Comparison of ENCODE assay signal across 8 cellular contexts in genomic region chr16:56607675-56608042, GRCh38. TPM values are rescaled to one million over a fixed set of nuclear protein-coding genes. Genes with fewer than 3 reads are reported as not detected.
DNase-seq lines count a peak whose midpoint lies in the region; ATAC-seq and TF ChIP-seq lines count a peak whose summit lies in the region.

No MANE protein-coding gene starts in this region.

- H3K9me3 Mint-ChIP-seq in activated CD8-positive, alpha-beta memory T cell treated with anti-CD3 and anti-CD28 coated beads, Interleukin-2, amount 10 ng/mL, durations not matched to agents 7 days and 5 days (ENCODE audit: low read depth) = no peaks in the 10 kb centered on the region

- 6% methylated on average over 2 of the region's 2 CpGs for WGBS in right lobe of liver (ENCODE audit: insufficient coverage, low coverage, low lambda C conversion rate, missing lambda C conversion rate)

- intact Hi-C loops in right lobe of liver (cut with DNase I) (loop anchor here in 1 of 2 donors (10.0 kb wide), 1 partner anchor 87 kb away; no protein-coding TSS in a partner anchor), posterior cingulate gyrus (cut with DNase I) (loop anchor here (2.0 to 10.0 kb wide), 2 partner anchors 75 to 163 kb away; partner anchors contain the start of gene MT1X)

- ATAC-seq in activated CD8-positive, alpha-beta memory T cell treated with anti-CD3 and anti-CD28 coated beads, Interleukin-2, amount 10 ng/mL, durations not matched to agents 7 days and 5 days = no peak
- no peak for ATAC-seq in right lobe of liver
- ATAC-seq in thoracic aorta (ENCODE audit: insufficient number of reproducible peaks, low FRiP score, low read depth) = no peak

- H3K4me3 Mint-ChIP-seq in activated CD8-positive, alpha-beta memory T cell treated with anti-CD3 and anti-CD28 coated beads, Interleukin-2, amount 10 ng/mL, durations not matched to agents 7 days and 5 days = peak overlapping the region; percentile 60

- no peak for TF ChIP-seq POLR2A in right lobe of liver (IDR thresholded peaks at IDR 0.05)

- H3K4me1 ChIP-seq in right lobe of liver (peaks cover 0 to 35% (median 14%) of the 10 kb centered on the region in 4 donors), thoracic aorta (ENCODE audit: control insufficient read depth in 1 of 2, low read depth in 2 of 2) (peaks cover 29 to 47% of the 10 kb centered on the region in 2 donors)

- H3K36me3 ChIP-seq in right lobe of liver (no peaks in the 10 kb centered on the region), thoracic aorta (no peaks in the 10 kb centered on the region)

- H3K4me3 ChIP-seq in right lobe of liver (peak overlapping the region; percentile 40 to 84 (median 73)), thoracic aorta (peak overlapping the region; percentile 91)

- H3K9me3 ChIP-seq in right lobe of liver (no peaks in the 10 kb centered on the region), thoracic aorta (no peaks in the 10 kb centered on the region)

- CTCF ChIA-PET in activated CD8-positive, alpha-beta memory T cell treated with anti-CD3 and anti-CD28 coated beads, Interleukin-2, amount 10 ng/mL, durations not matched to agents 7 days and 5 days (lab: Charles Lee) = interaction anchor here (1.5 to 3.9 kb wide), 4 partner anchors 31 to 94 kb away, joined by 5 to 15 read pairs (median 8); no protein-coding TSS in a partner anchor

- H3K27ac Mint-ChIP-seq in activated CD8-positive, alpha-beta memory T cell treated with anti-CD3 and anti-CD28 coated beads, Interleukin-2, amount 10 ng/mL, durations not matched to agents 7 days and 5 days = peak overlapping the region; percentile 76

- no peaks in the 10 kb centered on the region for H3K36me3 Mint-ChIP-seq in activated CD8-positive, alpha-beta memory T cell treated with anti-CD3 and anti-CD28 coated beads, Interleukin-2, amount 10 ng/mL, durations not matched to agents 7 days and 5 days

- H3K27me3 ChIP-seq in right lobe of liver = no peaks in the 10 kb centered on the region
- no peaks in the 10 kb centered on the region for H3K27me3 ChIP-seq in thoracic aorta (replicated peaks; ENCODE audit: insufficient read depth)

- H3K27ac ChIP-seq in angular gyrus (ENCODE audit: low read depth, low read length) (peak overlapping the region; percentile 80), right lobe of liver (peak overlapping the region; percentile 65 to 95 (median 84)), thoracic aorta (peak overlapping the region; percentile 92 to 93)

- no peak for DNase-seq in activated CD8-positive, alpha-beta memory T cell treated with anti-CD3 and anti-CD28 coated beads, Interleukin-2, amount 10 ng/mL, durations not matched to agents 7 days and 5 days
- DNase-seq in activated CD8-positive, alpha-beta memory T cell treated with anti-CD3 and anti-CD28 coated beads, Interleukin-2, amount 50 U/mL, for 4 hours = no peak
- DNase-seq in right lobe of liver (no peak), thoracic aorta (ENCODE audit: low spot score) (no peak), LoVo (ENCODE audit: low spot score) (no peak), posterior cingulate gyrus (no peak), germinal center (ENCODE audit: low spot score) (no peak)

- peaks cover 49% of the 10 kb centered on the region for H3K4me1 Mint-ChIP-seq in activated CD8-positive, alpha-beta memory T cell treated with anti-CD3 and anti-CD28 coated beads, Interleukin-2, amount 10 ng/mL, durations not matched to agents 7 days and 5 days

- no peak for TF ChIP-seq CTCF in right lobe of liver (IDR thresholded peaks at IDR 0.05)
- no peak for TF ChIP-seq CTCF in thoracic aorta (IDR thresholded peaks at IDR 0.05)

- H3K27me3 Mint-ChIP-seq in activated CD8-positive, alpha-beta memory T cell treated with anti-CD3 and anti-CD28 coated beads, Interleukin-2, amount 10 ng/mL, durations not matched to agents 7 days and 5 days = no peaks in the 10 kb centered on the region

RNA-seq across cellular contexts. Expression of gene MT2A, which starts 0.7 kb away (rescaled TPM):
- total RNA-seq in activated CD8-positive, alpha-beta memory T cell treated with anti-CD3 and anti-CD28 coated beads, Interleukin-2, amount 10 ng/mL, durations not matched to agents 7 days and 5 days = 100 to 1,000 TPM; 121 to 125 TPM
- 1,000 to 10,000 TPM in 5 of 6 experiments, 100 to 1,000 TPM in 1; 946 to 4,033 (median 2,228) TPM for total RNA-seq in right lobe of liver
- 100 to 1,000 TPM; 107 to 185 TPM for total RNA-seq in thoracic aorta

RNA-seq across cellular contexts. Expression of gene MT1E, which starts 17.9 kb away (rescaled TPM):
- total RNA-seq in activated CD8-positive, alpha-beta memory T cell treated with anti-CD3 and anti-CD28 coated beads, Interleukin-2, amount 10 ng/mL, durations not matched to agents 7 days and 5 days = 10 to 100 TPM; 41.2 to 54.1 TPM
- total RNA-seq in right lobe of liver (1,000 to 10,000 TPM in 2 of 6 experiments, 100 to 1,000 TPM in 4; 403 to 1,748 (median 691) TPM), thoracic aorta (100 to 1,000 TPM; 106 to 214 TPM)

RNA-seq across cellular contexts. Expression of gene MT3, which starts 18.3 kb away (rescaled TPM):
- total RNA-seq in activated CD8-positive, alpha-beta memory T cell treated with anti-CD3 and anti-CD28 coated beads, Interleukin-2, amount 10 ng/mL, durations not matched to agents 7 days and 5 days = 1 to 10 TPM in 1 of 2 experiments, not detected in 1; 3.6 TPM
- under 1 TPM in 1 of 6 experiments, not detected in 5; 0.62 TPM for total RNA-seq in right lobe of liver
- total RNA-seq in thoracic aorta = not detected

RNA-seq across cellular contexts. Expression of gene MT1M, which starts 24.8 kb away (rescaled TPM):
- not detected for total RNA-seq in activated CD8-positive, alpha-beta memory T cell treated with anti-CD3 and anti-CD28 coated beads, Interleukin-2, amount 10 ng/mL, durations not matched to agents 7 days and 5 days
- 100 to 1,000 TPM in 3 of 6 experiments, 10 to 100 TPM in 2, 1 to 10 TPM in 1; 8.6 to 569 (median 84.5) TPM for total RNA-seq in right lobe of liver
- total RNA-seq in thoracic aorta = 10 to 100 TPM; 23.2 to 53.6 TPM

RNA-seq across cellular contexts. Expression of gene MT1A, which starts 30.8 kb away (rescaled TPM):
- total RNA-seq in activated CD8-positive, alpha-beta memory T cell treated with anti-CD3 and anti-CD28 coated beads, Interleukin-2, amount 10 ng/mL, durations not matched to agents 7 days and 5 days = under 1 TPM in 1 of 2 experiments, not detected in 1; 0.91 TPM
- total RNA-seq in right lobe of liver (100 to 1,000 TPM in 3 of 6 experiments, 10 to 100 TPM in 3; 34.9 to 161 (median 110) TPM), thoracic aorta (100 to 1,000 TPM in 1 of 2 donors, 1 to 10 TPM in 1; 6.5 to 168 TPM)

Comparison
In these comparisons a context has a peak if more than half of its experiments do, and no peak if none do; other contexts are left out.
1. RNA of gene MT2A, which starts 0.7 kb away (total RNA-seq): 946 to 4,033 TPM in right lobe of liver; 107 to 185 TPM in thoracic aorta and 121 to 125 TPM in activated CD8-positive, alpha-beta memory T cell treated with anti-CD3 and anti-CD28 coated beads, Interleukin-2, amount 10 ng/mL, durations not matched to agents 7 days and 5 days; every median in the first group is over 4 times any median in the second.
2. Peak in every context shown above with its lines, with median percentiles within 50 percentile points of each other: H3K27ac ChIP-seq.